12 cellular contexts compared by ENCODE assay signal in genomic region chr13:111215081-111216047, GRCh38.
DNase-seq lines count a peak whose midpoint lies in the region; ATAC-seq and TF ChIP-seq lines count a peak whose summit lies in the region.
"Had no signal": no experiment of that assay in that cellular context is flagged by ENCODE, and none has a peak within 500 bp of the region (broad histone marks: within the 10 kb centered on the region; RNA-seq: fewer than 3 reads in every experiment).

No MANE protein-coding gene starts in this region.

- WGBS in lower leg skin, 2 donors = 85 to 87% methylated on average over 19 of the region's 19 CpGs

- no peaks in the 10 kb centered on the region for H3K27me3 Mint-ChIP-seq in type B pancreatic cell
- H3K27me3 Mint-ChIP-seq: activated CD8-positive, alpha-beta memory T cell treated with anti-CD3 and anti-CD28 coated beads, Interleukin-2, amount 10 ng/mL, durations not matched to agents 7 days and 5 days had no signal

- peaks cover 77% of the 10 kb centered on the region for H3K4me1 ChIP-seq in iPS-18a (ENCODE audit: control insufficient read depth, low read depth, low read length)

- intact Hi-C loops in left ventricle myocardium superior (cut with micrococcal nuclease) = loop anchor here (10.0 kb wide), 2 partner anchors 61 to 151 kb away; no protein-coding TSS in a partner anchor
- intact Hi-C loops in Right ventricle myocardium inferior (cut with DNase I) = loop anchor here (2.0 to 10.0 kb wide), 4 partner anchors 63 to 501 kb away; partner anchors contain the start of genes ANKRD10, ARHGEF7 and ING1
- intact Hi-C loops in lower leg skin (cut with DNase I; ENCODE audit: low total_unique reads) = no loop called here

- peak overlapping the region; percentile 35 for H3K9ac ChIP-seq in iPS-18a (ENCODE audit: low read length)

- no peak for TF ChIP-seq POLR2A in lower leg skin (IDR thresholded peaks at IDR 0.05)

- DNase-seq in left ventricle myocardium superior (peak; percentile 57), Right ventricle myocardium inferior (ENCODE audit: missing footprints) (no peak), NCI-H774 (lab: John Stamatoyannopoulos, UW) (peak; percentile 89), type B pancreatic cell (ENCODE audit: extremely low spot score, unreplicated experiment) (no peak), lower leg skin (ENCODE audit: low spot score in 2 of 2) (no peak)
- no peak for DNase-seq in stimulated activated CD8-positive, alpha-beta memory T cell treated with anti-CD3 and anti-CD28 coated beads, Interleukin-4, amount 100 ng/mL, for 48 hours
- DNase-seq: NK-92 treated with Interleukin-12 subunit alpha and Interleukin-12 subunit beta, amount 100 ng/mL, for 24 hours had no signal

- peaks cover 27% of the 10 kb centered on the region for H3K36me3 Mint-ChIP-seq in type B pancreatic cell

- peak overlapping the region; percentile 60 for H3K27ac ChIP-seq in iPS-18a (ENCODE audit: low read length)

- no peaks in the 10 kb centered on the region for H3K36me3 ChIP-seq in iPS-18a (ENCODE audit: control insufficient read depth, low read depth, low read length)

- peaks cover 68% of the 10 kb centered on the region for H3K4me1 Mint-ChIP-seq in type B pancreatic cell (ENCODE audit: unreplicated experiment)

- peak overlapping the region; percentile 46 for H3K4me3 ChIP-seq in iPS-18a (ENCODE audit: low read length)
- H3K4me3 ChIP-seq in lower leg skin (ENCODE audit: low read depth, poor library complexity, severe bottlenecking) = no peak overlapping the region

- no peak overlapping the region for H3K4me3 Mint-ChIP-seq in type B pancreatic cell
- H3K4me3 Mint-ChIP-seq: activated CD8-positive, alpha-beta memory T cell treated with anti-CD3 and anti-CD28 coated beads, Interleukin-2, amount 10 ng/mL, durations not matched to agents 7 days and 5 days; immature natural killer cell; T-helper 2 cell treated with Interferon-gamma antibody and Interleukin-4, amounts not matched to agents 5 μg/mL and 100 μg/mL, for 36 hours had no signal

- H3K27me3 ChIP-seq in iPS-18a (ENCODE audit: control insufficient read depth, insufficient read depth, low read length) = no peaks in the 10 kb centered on the region

- H3K9me3 ChIP-seq in iPS-18a (ENCODE audit: control insufficient read depth, low read depth, low read length) = no peaks in the 10 kb centered on the region

- peak; percentile 45 for ATAC-seq in left ventricle myocardium superior
- no peak for ATAC-seq in Right ventricle myocardium inferior
- ATAC-seq in GM18870 (IDR thresholded peaks at IDR 0.05; ENCODE audit: unreplicated experiment) = no peak

- TF ChIP-seq CTCF in type B pancreatic cell (conservative IDR thresholded peaks at IDR 0.05) = no peak
- TF ChIP-seq CTCF in lower leg skin (IDR thresholded peaks at IDR 0.05) = no peak

- H3K9me3 Mint-ChIP-seq in type B pancreatic cell = no peaks in the 10 kb centered on the region
- H3K9me3 Mint-ChIP-seq: immature natural killer cell; T-helper 2 cell treated with Interferon-gamma antibody and Interleukin-4, amounts not matched to agents 5 μg/mL and 100 μg/mL, for 36 hours had no signal

- peak overlapping the region; percentile 7 for H3K27ac Mint-ChIP-seq in type B pancreatic cell
- H3K27ac Mint-ChIP-seq: activated CD8-positive, alpha-beta memory T cell treated with anti-CD3 and anti-CD28 coated beads, Interleukin-2, amount 10 ng/mL, durations not matched to agents 7 days and 5 days had no signal

Comparison
In these comparisons a context has a peak if more than half of its experiments do, and no peak if none do; other contexts are left out.
1. DNase-seq: peak in left ventricle myocardium superior (single experiment) and NCI-H774 (single experiment); none in Right ventricle myocardium inferior (single experiment), type B pancreatic cell (single experiment), lower leg skin (0 of 2) and stimulated activated CD8-positive, alpha-beta memory T cell treated with anti-CD3 and anti-CD28 coated beads, Interleukin-4, amount 100 ng/mL, for 48 hours (single experiment).